In the genomic region with DNA sequence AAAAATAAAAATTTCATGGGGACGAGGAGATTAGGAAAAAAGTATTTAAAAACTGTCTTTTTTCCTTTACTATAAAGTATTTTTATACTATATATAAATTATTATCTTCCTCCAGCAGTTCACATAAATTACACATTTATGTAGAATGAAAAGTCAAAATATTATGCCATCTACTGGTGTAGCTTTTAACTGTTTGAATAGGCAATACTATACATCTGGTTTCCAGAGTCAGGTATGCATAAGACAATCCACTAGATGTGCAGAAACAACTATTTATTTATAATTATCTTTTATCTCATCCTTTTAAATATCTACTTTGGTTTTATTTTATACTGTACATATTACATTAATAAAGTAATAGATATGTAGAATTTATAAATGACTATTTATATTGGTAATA, we compare ENCODE assay signal across 6 cellular contexts. TPM values are rescaled to one million over a fixed set of nuclear protein-coding genes. Genes with fewer than 3 reads are reported as not detected.
DNase-seq lines count a peak whose midpoint lies in the region; ATAC-seq, FAIRE-seq and TF ChIP-seq lines count a peak whose summit lies in the region.
"Not testable (repeated sequence)": the region's sequence is repeated elsewhere in the genome, so short reads cannot be mapped to it uniquely, and the experiment has no call there.

No MANE protein-coding gene starts in this region.

- SMC1A ChIA-PET in GM12878 (lab: Charles Lee; ENCODE audit: uncharacterized antibody, unreplicated experiment) = not testable (repeated sequence)

- H3K27me3 ChIP-seq in HCT116 (ENCODE audit: insufficient read depth, low read length); RWPE2 (ENCODE audit: insufficient read depth, poor library complexity, severe bottlenecking); GM12878 (replicated peaks in 1 of 2; ENCODE audit: control insufficient read depth in 2 of 2, insufficient read depth in 2 of 2, low read length in 1 of 2); cardiac muscle cell: not testable (repeated sequence)

- 100% methylated on average over 1 of the region's 1 CpG for WGBS in GM12878 (ENCODE audit: insufficient coverage, insufficient replicate concordance, low lambda C conversion rate, missing lambda C conversion rate)

- DNase-seq in HCT116 (ENCODE audit: low read depth, low spot score); OCI-LY7 (ENCODE audit: low spot score); RWPE2 (ENCODE audit: low spot score); GM12878 (ENCODE audit: low read depth, low spot score); cardiac muscle cell (ENCODE audit: low read depth in 1 of 2, low spot score in 1 of 2); progenitor cell of endocrine pancreas (ENCODE audit: low spot score, unreplicated experiment): not testable (repeated sequence)

- CTCF ChIA-PET in HCT116 (lab: Charles Lee); OCI-LY7 (lab: Charles Lee; ENCODE audit: unreplicated experiment); GM12878 (lab: Yijun Ruan, JAX): not testable (repeated sequence)

- BruUV-seq in HCT116 (replicated peaks; lab: Mats Ljungman, UMichigan); OCI-LY7 (replicated peaks; lab: Mats Ljungman, UMichigan); GM12878 (replicated peaks; lab: Mats Ljungman, UMichigan): not testable (repeated sequence)

- not testable (repeated sequence) for H3K9me2 ChIP-seq in HCT116 (ENCODE audit: insufficient read depth); OCI-LY7 (ENCODE audit: insufficient read depth, low read length)

- H3K36me3 ChIP-seq in HCT116 (ENCODE audit: control insufficient read depth in 1 of 2, insufficient read depth in 2 of 2, low read length in 2 of 2); GM12878 (ENCODE audit: control insufficient read depth in 2 of 2, insufficient read depth in 2 of 2, low read length in 1 of 2); cardiac muscle cell: not testable (repeated sequence)
- H3K36me3 ChIP-seq in OCI-LY7 (ENCODE audit: insufficient read depth, low read length) (peaks cover 23% of the 10 kb centered on the region), RWPE2 (ENCODE audit: low read depth) (peaks cover 13% of the 10 kb centered on the region)

- H3K4me2 ChIP-seq in HCT116 (ENCODE audit: low read length); OCI-LY7 (ENCODE audit: low read length); GM12878 (ENCODE audit: control insufficient read depth, insufficient read depth): not testable (repeated sequence)

- H3K27ac Mint-ChIP-seq in progenitor cell of endocrine pancreas = not testable (repeated sequence)

- intact Hi-C loops in HCT116 (cut with micrococcal nuclease); GM12878 (cut with micrococcal nuclease; ENCODE audit: unreplicated experiment): not testable (repeated sequence)
- intact Hi-C loops in OCI-LY7 (cut with micrococcal nuclease; ENCODE audit: unreplicated experiment) = loop anchor here (10.0 kb wide), 1 partner anchor 483 kb away; no protein-coding TSS in a partner anchor

- not testable (repeated sequence) for H3K4me3 Mint-ChIP-seq in progenitor cell of endocrine pancreas (ENCODE audit: low read depth)

- TF ChIP-seq EP300 in GM12878 (IDR thresholded peaks at IDR 0.05; ENCODE audit: borderline replicate concordance in 1 of 2, control insufficient read depth in 1 of 2, low read depth in 2 of 2, low read length in 2 of 2) = not testable (repeated sequence)

- H3K4me3 ChIP-seq in HCT116 (replicated peaks in 1 of 2; ENCODE audit: low read depth in 1 of 2, low read length in 2 of 2); OCI-LY7 (ENCODE audit: low read depth, low read length, poor library complexity, severe bottlenecking); RWPE2 (ENCODE audit: severe bottlenecking); GM12878; cardiac muscle cell: not testable (repeated sequence)

- H2AFZ ChIP-seq in HCT116 (ENCODE audit: low read depth, low read length, poor library complexity, severe bottlenecking); OCI-LY7 (ENCODE audit: low read length); GM12878 (ENCODE audit: control insufficient read depth, low read depth, low read length): not testable (repeated sequence)

- H3K27ac ChIP-seq in HCT116 (ENCODE audit: low read depth, low read length); OCI-LY7 (ENCODE audit: low read depth, low read length, poor library complexity, severe bottlenecking); RWPE2 (ENCODE audit: poor library complexity, severe bottlenecking); GM12878 (ENCODE audit: control insufficient read depth, insufficient read depth); cardiac muscle cell: not testable (repeated sequence)

- not testable (repeated sequence) for H3K79me2 ChIP-seq in HCT116 (ENCODE audit: insufficient read depth, low read length); OCI-LY7 (ENCODE audit: insufficient read depth, low read depth, low read length); GM12878 (ENCODE audit: control insufficient read depth, insufficient read depth, low read length)

- in situ Hi-C loops in GM12878 (cut with MboI) = not testable (repeated sequence)

- ATAC-seq in HCT116 (peak; percentile 49; the same call in 1 of the 2 replicates), RWPE2 (ENCODE audit: low read depth) (0 out of 3 replicates have a peak, but pooled peaks have one; percentile 40), GM12878 (0 out of 3 replicates have a peak, but pooled peaks have one; percentile 39)

- not testable (repeated sequence) for H3K27me3 Mint-ChIP-seq in progenitor cell of endocrine pancreas

- RAD21 ChIA-PET in HCT116 (lab: Charles Lee; ENCODE audit: low non-redundant PET in 1 of 2, low total read pairs in 2 of 2, uncharacterized antibody in 2 of 2, unreplicated experiment in 2 of 2); GM12878 (lab: Charles Lee; ENCODE audit: unreplicated experiment): not testable (repeated sequence)

- H3K9ac ChIP-seq in HCT116 (ENCODE audit: low read length); GM12878 (ENCODE audit: control insufficient read depth, insufficient read depth, low read length): not testable (repeated sequence)

- not testable (repeated sequence) for H3K4me1 ChIP-seq in HCT116 (ENCODE audit: control insufficient read depth in 1 of 2, insufficient read depth in 2 of 2, low read length in 2 of 2); OCI-LY7 (ENCODE audit: insufficient read depth, low read length, poor library complexity, severe bottlenecking); RWPE2 (ENCODE audit: insufficient read depth, poor library complexity, severe bottlenecking); GM12878 (ENCODE audit: control insufficient read depth, insufficient read depth, low read length); cardiac muscle cell (ENCODE audit: low read depth)

- H4K20me1 ChIP-seq in HCT116 (ENCODE audit: insufficient read depth); OCI-LY7 (ENCODE audit: insufficient read depth, low read length); GM12878 (ENCODE audit: control insufficient read depth, insufficient read depth): not testable (repeated sequence)

- not testable (repeated sequence) for TF ChIP-seq RAD21 in HCT116 (IDR thresholded peaks at IDR 0.05; ENCODE audit: low read depth); GM12878 (IDR thresholded peaks at IDR 0.05; ENCODE audit: insufficient read depth, low read depth, low read length)

- H3K4me1 Mint-ChIP-seq in progenitor cell of endocrine pancreas (ENCODE audit: low read depth) = not testable (repeated sequence)

- H3K9me3 Mint-ChIP-seq in progenitor cell of endocrine pancreas (ENCODE audit: low read depth) = not testable (repeated sequence)

- POLR2A ChIA-PET in HCT116 (lab: Charles Lee); OCI-LY7 (lab: Charles Lee); GM12878 (lab: Charles Lee): not testable (repeated sequence)

- not testable (repeated sequence) for H3K9me3 ChIP-seq in HCT116 (ENCODE audit: control insufficient read depth in 1 of 2, insufficient read depth in 1 of 2, low read depth in 1 of 2, low read length in 2 of 2); OCI-LY7 (ENCODE audit: low read length); RWPE2 (ENCODE audit: severe bottlenecking); GM12878 (replicated peaks; ENCODE audit: control insufficient read depth, insufficient read depth, low read length); cardiac muscle cell (ENCODE audit: low read depth)

- not testable (repeated sequence) for TF ChIP-seq CTCF in HCT116 (IDR thresholded peaks at IDR 0.05 in 2 of 3, conservative IDR thresholded peaks at IDR 0.05 in 1 of 3; ENCODE audit: borderline replicate concordance in 1 of 3, insufficient read depth in 1 of 3, low read depth in 2 of 3, low read length in 2 of 3); RWPE2 (IDR thresholded peaks at IDR 0.05; ENCODE audit: poor library complexity, severe bottlenecking); GM12878 (IDR thresholded peaks at IDR 0.05 in 2 of 3, conservative IDR thresholded peaks at IDR 0.05 in 1 of 3; ENCODE audit: control insufficient read depth in 2 of 3, extremely low read depth in 1 of 3, insufficient read depth in 1 of 3, low read depth in 3 of 3, low read length in 3 of 3)
- peak; percentile 40; the same call in 1 of the 2 replicates for TF ChIP-seq CTCF in OCI-LY7 (conservative IDR thresholded peaks at IDR 0.05; ENCODE audit: low read length)
- TF ChIP-seq CTCF in cardiac muscle cell (IDR thresholded peaks at IDR 0.05; ENCODE audit: low read depth, low read length) = peak; percentile 7
- peak; percentile 9 for TF ChIP-seq CTCF in progenitor cell of endocrine pancreas (IDR thresholded peaks at IDR 0.05; ENCODE audit: unreplicated experiment)

- FAIRE-seq in GM12878 (lab: Jason Lieb, UNC) = not testable (repeated sequence)

- not testable (repeated sequence) for H3K36me3 Mint-ChIP-seq in progenitor cell of endocrine pancreas (ENCODE audit: insufficient read depth)

- not testable (repeated sequence) for TF ChIP-seq POLR2A in HCT116 (IDR thresholded peaks at IDR 0.05; ENCODE audit: borderline replicate concordance, extremely low read depth, insufficient read depth, insufficient read length); GM12878 (IDR thresholded peaks at IDR 0.05; ENCODE audit: low read depth, low read length)

RNA-seq across cellular contexts. Expression of a gene that starts 24.9 kb away (rescaled TPM):
- total RNA-seq in HCT116 (2021; ENCODE audit: unreplicated experiment) (70.1 TPM), OCI-LY7 (2022) (51.7 and 59.1 TPM in 2 replicates), GM12878 (2014; rRNA removed) (116 and 139 TPM in 2 replicates), GM12878 (2014; rRNA removed; fragmentation: Illumina TruSeq; extraction: Trizol) (97.7 and 99.0 TPM in 2 replicates), GM12878 (2021) (85.5 and 90.0 TPM in 2 replicates), cardiac muscle cell (92.6 and 96.2 TPM in 2 replicates), progenitor cell of endocrine pancreas (52.4 and 57.7 TPM in 2 replicates)
- polyA plus RNA-seq in HCT116 (2012) = 45.8 and 59.2 TPM in 2 replicates
- total RNA-seq in OCI-LY7 (2014; rRNA removed; shearing (Covaris generic)) = 50.5 and 50.6 TPM in 2 replicates
- total RNA-seq in GM12878 (2013; cell fraction: nucleolus; rRNA removed) = 33.7 and 37.0 TPM in 2 replicates
- 60.9 TPM for polyA plus RNA-seq in GM12878 (2011; ENCODE audit: low read depth)
- polyA plus RNA-seq in GM12878 (2011; rRNA removed) (152 and 170 TPM in 2 replicates), GM12878 (2014; fragmentation: Illumina TruSeq; extraction: Trizol) (127 and 139 TPM in 2 replicates), GM12878 (2014; fragmentation: Nextera tagmentation; extraction: Ambion mirVana) (100 to 1,000 TPM in 1 of 2 experiments, 10 to 100 TPM in 1; 99.3 to 110 TPM), GM12878 (2014; rRNA removed) (117 and 124 TPM in 2 replicates), GM12878 (2016; fragmentation: Nextera tagmentation; extraction: Ambion mirVana) (100 to 1,000 TPM; 227 to 228 TPM), cardiac muscle cell (140 and 150 TPM in 2 replicates)
- polyA plus RNA-seq in GM12878 (2011; cell fraction: cytosol; rRNA removed) = 81.2 and 104 TPM in 2 replicates
- polyA plus RNA-seq in GM12878 (2011; cell fraction: nucleus; rRNA removed) = 39.0 and 57.7 TPM in 2 replicates
- 59.7 and 62.3 TPM in 2 replicates for polyA plus RNA-seq in GM12878 (2012)
- 63.2 and 84.1 TPM in 2 replicates for polyA minus RNA-seq in GM12878 (2011; rRNA and poly(A)+ RNA removed)
- polyA minus RNA-seq in GM12878 (2011; cell fraction: cytosol; rRNA and poly(A)+ RNA removed) = 29.1 and 38.7 TPM in 2 replicates
- polyA minus RNA-seq in GM12878 (2011; cell fraction: nucleus; rRNA and poly(A)+ RNA removed) = 15.7 and 27.8 TPM in 2 replicates
